ENCODE assay signal across 17 cellular contexts in the genomic region with DNA sequence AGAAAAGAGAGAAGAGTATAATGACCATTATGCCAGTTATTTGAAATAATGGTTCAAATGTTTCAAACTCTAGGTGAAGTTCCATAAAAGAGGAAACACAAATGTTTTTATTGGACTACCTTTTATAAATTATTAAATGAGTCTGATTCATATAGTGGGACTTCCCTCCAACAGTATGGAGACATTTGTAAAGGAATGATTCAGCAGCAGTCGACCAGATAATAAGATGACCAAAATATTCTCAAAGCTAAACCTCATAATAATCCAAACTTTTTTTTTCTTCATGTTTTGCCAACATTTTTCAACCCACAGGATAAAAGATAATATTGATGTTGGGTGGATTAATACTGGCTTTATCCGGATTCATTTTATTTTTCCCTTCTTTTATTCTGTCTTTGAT. TPM values are rescaled to one million over a fixed set of nuclear protein-coding genes. Genes with fewer than 3 reads are reported as not detected.
A peak's percentile ranks its signal among the peaks of the same experiment; 100 is the strongest.
DNase-seq lines count a peak whose midpoint lies in the region; ATAC-seq lines count a peak whose summit lies in the region.
"Had no signal": no experiment of that assay in that cellular context is flagged by ENCODE, and none has a peak within 500 bp of the region (broad histone marks: within the 10 kb centered on the region; RNA-seq: fewer than 3 reads in every experiment).

No MANE protein-coding gene starts in this region.

- H3K27ac Mint-ChIP-seq in central memory CD8-positive, alpha-beta T cell (ENCODE audit: low read depth) = peak overlapping the region; percentile 26
- H3K27ac Mint-ChIP-seq: activated CD4-positive, alpha-beta memory T cell treated with anti-CD3 and anti-CD28 coated beads, Interleukin-2, amount 10 ng/mL, durations not matched to agents 7 days and 5 days; activated naive CD8-positive, alpha-beta T cell treated with anti-CD3 and anti-CD28 coated beads for 36 hours; stimulated activated naive B cell treated with anti-CD40 and anti-IgM and Interleukin-4, amounts not matched to agents 10 μg/mL and 1 μg/mL and 100 μg/mL, for 72 hours had no signal

- intact Hi-C loops in Right ventricle myocardium inferior (cut with DNase I) = no loop called here

- no peaks in the 10 kb centered on the region for H3K27me3 Mint-ChIP-seq in central memory CD8-positive, alpha-beta T cell
- H3K27me3 Mint-ChIP-seq: activated CD4-positive, alpha-beta memory T cell treated with anti-CD3 and anti-CD28 coated beads, Interleukin-2, amount 10 ng/mL, durations not matched to agents 7 days and 5 days; activated naive CD8-positive, alpha-beta T cell treated with anti-CD3 and anti-CD28 coated beads for 36 hours; stimulated activated naive B cell treated with anti-CD40 and anti-IgM and Interleukin-4, amounts not matched to agents 10 μg/mL and 1 μg/mL and 100 μg/mL, for 72 hours had no signal

- in situ Hi-C loops in ACHN (cut with HindIII; ENCODE audit: low pct_ligation_motif_present, low pct_unique_long_range_greater_than_20kb, low sequenced_read_pairs) = no loop called here

- peaks cover 58% of the 10 kb centered on the region for H3K4me1 Mint-ChIP-seq in central memory CD8-positive, alpha-beta T cell

- peak; percentile 24 for DNase-seq in ACHN
- DNase-seq in NCI-H226 = peak; percentile 52
- no peak for DNase-seq in central memory CD8-positive, alpha-beta T cell (ENCODE audit: low spot score in 2 of 2)
- peak; percentile 23 for DNase-seq in kidney glomerular epithelial cell (lab: John Stamatoyannopoulos, UW)
- DNase-seq in SW480 (ENCODE audit: low spot score) = no peak
- DNase-seq in Right ventricle myocardium inferior (ENCODE audit: missing footprints) = no peak
- DNase-seq: activated CD4-positive, alpha-beta memory T cell treated with anti-CD3 and anti-CD28 coated beads, Interleukin-2, amount 10 ng/mL, durations not matched to agents 7 days and 5 days; activated naive CD8-positive, alpha-beta T cell treated with anti-CD3 and anti-CD28 coated beads for 36 hours; activated T-cell treated with anti-CD3 and anti-CD28 coated beads, Interleukin-2, amount 50 U/mL, for 48 hours; heart right ventricle; Karpas-422; NCI-H1436; NCI-H446; stimulated activated naive B cell treated with anti-CD40 and anti-IgM and Interleukin-4, amounts not matched to agents 10 μg/mL and 1 μg/mL and 100 μg/mL, for 72 hours; trophoblast cell had no signal

- no peak overlapping the region for H3K4me3 Mint-ChIP-seq in central memory CD8-positive, alpha-beta T cell
- H3K4me3 Mint-ChIP-seq: activated CD4-positive, alpha-beta memory T cell treated with anti-CD3 and anti-CD28 coated beads, Interleukin-2, amount 10 ng/mL, durations not matched to agents 7 days and 5 days; activated naive CD8-positive, alpha-beta T cell treated with anti-CD3 and anti-CD28 coated beads for 36 hours; stimulated activated naive B cell treated with anti-CD40 and anti-IgM and Interleukin-4, amounts not matched to agents 10 μg/mL and 1 μg/mL and 100 μg/mL, for 72 hours had no signal

- H3K36me3 Mint-ChIP-seq in central memory CD8-positive, alpha-beta T cell (ENCODE audit: insufficient read depth) = peaks cover 52% of the 10 kb centered on the region

- H3K9me3 Mint-ChIP-seq in central memory CD8-positive, alpha-beta T cell = no peaks in the 10 kb centered on the region
- H3K9me3 Mint-ChIP-seq: activated CD4-positive, alpha-beta memory T cell treated with anti-CD3 and anti-CD28 coated beads, Interleukin-2, amount 10 ng/mL, durations not matched to agents 7 days and 5 days; activated naive CD8-positive, alpha-beta T cell treated with anti-CD3 and anti-CD28 coated beads for 36 hours; stimulated activated naive B cell treated with anti-CD40 and anti-IgM and Interleukin-4, amounts not matched to agents 10 μg/mL and 1 μg/mL and 100 μg/mL, for 72 hours had no signal

- ATAC-seq in central memory CD8-positive, alpha-beta T cell (replicated peaks; ENCODE audit: extremely low read depth, poor library complexity, severe bottlenecking) = no peak
- no peak for ATAC-seq in HG03378 (IDR thresholded peaks at IDR 0.05; ENCODE audit: unreplicated experiment)
- no peak for ATAC-seq in HG03457 (IDR thresholded peaks at IDR 0.05; ENCODE audit: unreplicated experiment)
- ATAC-seq in Right ventricle myocardium inferior = no peak
- ATAC-seq: heart right ventricle; stimulated activated naive B cell treated with anti-CD40 and anti-IgM and Interleukin-4, amounts not matched to agents 10 μg/mL and 1 μg/mL and 100 μg/mL, for 72 hours had no signal

RNA-seq across cellular contexts. Expression of a gene that starts 18.8 kb away (rescaled TPM):
- 26.0 TPM for total RNA-seq in Right ventricle myocardium inferior

Comparison
In these comparisons a context has a peak if more than half of its experiments do, and no peak if none do; other contexts are left out.
1. DNase-seq: peak in ACHN (single experiment), NCI-H226 (single experiment) and kidney glomerular epithelial cell (single experiment); none in central memory CD8-positive, alpha-beta T cell (0 of 2), SW480 (single experiment) and Right ventricle myocardium inferior (single experiment).